Comparison of ENCODE assay signal across 1 cellular context in the genomic region with DNA sequence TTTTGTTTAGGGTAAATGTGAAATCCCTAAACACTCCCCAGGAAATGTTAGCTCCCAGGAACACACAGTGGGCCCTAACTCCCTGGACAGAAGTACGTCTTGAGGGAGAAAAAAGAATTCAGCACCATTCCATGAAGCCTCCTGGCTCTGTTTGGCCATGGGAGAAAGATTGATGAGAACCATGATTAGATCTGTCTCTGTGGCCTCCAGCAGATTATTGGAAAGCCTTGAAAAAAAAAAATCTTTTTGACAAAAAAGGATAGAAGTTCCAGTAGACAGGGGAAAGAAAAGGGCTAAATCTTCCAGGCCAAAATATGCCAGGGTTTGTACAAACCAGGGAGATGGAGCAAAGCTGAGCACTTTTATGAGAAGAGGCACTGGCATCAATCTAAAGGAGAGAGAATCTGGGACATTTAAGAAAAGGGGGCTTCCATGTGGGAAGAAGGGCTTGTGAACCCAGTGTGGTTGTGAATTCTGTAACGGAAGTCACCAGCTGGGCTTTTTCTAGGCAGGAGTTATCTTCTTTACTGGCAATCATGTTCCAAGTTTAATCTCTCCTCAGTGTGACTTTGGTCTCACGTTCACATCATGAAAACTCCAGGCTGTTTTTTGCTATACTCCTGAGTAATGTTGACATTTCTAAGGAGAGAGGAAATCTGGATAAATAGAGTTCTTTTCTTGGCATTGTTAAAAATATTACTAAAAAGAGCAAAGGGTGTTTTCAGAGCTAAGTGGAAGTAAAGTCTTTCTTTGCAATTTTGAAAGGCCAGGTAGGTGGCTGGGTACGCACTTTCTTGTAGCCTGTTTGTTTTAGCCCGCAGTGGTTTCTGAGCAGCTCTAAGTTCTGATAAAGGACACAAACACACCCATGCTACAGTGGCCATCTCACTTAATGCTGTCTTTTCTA.
TF ChIP-seq lines count a peak whose summit lies in the region.

No MANE protein-coding gene starts in this region.

TF ChIP-seq in HCT116, 20 proteins besides CTCF, POLR2A, EP300 and RAD21 (continued from another document):
- TF ChIP-seq, protein P1, sequence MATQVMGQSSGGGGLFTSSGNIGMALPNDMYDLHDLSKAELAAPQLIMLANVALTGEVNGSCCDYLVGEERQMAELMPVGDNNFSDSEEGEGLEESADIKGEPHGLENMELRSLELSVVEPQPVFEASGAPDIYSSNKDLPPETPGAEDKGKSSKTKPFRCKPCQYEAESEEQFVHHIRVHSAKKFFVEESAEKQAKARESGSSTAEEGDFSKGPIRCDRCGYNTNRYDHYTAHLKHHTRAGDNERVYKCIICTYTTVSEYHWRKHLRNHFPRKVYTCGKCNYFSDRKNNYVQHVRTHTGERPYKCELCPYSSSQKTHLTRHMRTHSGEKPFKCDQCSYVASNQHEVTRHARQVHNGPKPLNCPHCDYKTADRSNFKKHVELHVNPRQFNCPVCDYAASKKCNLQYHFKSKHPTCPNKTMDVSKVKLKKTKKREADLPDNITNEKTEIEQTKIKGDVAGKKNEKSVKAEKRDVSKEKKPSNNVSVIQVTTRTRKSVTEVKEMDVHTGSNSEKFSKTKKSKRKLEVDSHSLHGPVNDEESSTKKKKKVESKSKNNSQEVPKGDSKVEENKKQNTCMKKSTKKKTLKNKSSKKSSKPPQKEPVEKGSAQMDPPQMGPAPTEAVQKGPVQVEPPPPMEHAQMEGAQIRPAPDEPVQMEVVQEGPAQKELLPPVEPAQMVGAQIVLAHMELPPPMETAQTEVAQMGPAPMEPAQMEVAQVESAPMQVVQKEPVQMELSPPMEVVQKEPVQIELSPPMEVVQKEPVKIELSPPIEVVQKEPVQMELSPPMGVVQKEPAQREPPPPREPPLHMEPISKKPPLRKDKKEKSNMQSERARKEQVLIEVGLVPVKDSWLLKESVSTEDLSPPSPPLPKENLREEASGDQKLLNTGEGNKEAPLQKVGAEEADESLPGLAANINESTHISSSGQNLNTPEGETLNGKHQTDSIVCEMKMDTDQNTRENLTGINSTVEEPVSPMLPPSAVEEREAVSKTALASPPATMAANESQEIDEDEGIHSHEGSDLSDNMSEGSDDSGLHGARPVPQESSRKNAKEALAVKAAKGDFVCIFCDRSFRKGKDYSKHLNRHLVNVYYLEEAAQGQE (IDR thresholded peaks at IDR 0.05; ENCODE audit: low read depth) = no peak
- TF ChIP-seq ZFX (IDR thresholded peaks at IDR 0.05) = no peak
- no peak for TF ChIP-seq SP1 (IDR thresholded peaks at IDR 0.05; ENCODE audit: low read depth)
- no peak for TF ChIP-seq ELF1 (IDR thresholded peaks at IDR 0.05; ENCODE audit: borderline replicate concordance, low read depth)
- TF ChIP-seq FOSL1 (IDR thresholded peaks at IDR 0.05; ENCODE audit: low read depth) = no peak
